Comparison of ENCODE assay signal across 17 cellular contexts in the genomic region with DNA sequence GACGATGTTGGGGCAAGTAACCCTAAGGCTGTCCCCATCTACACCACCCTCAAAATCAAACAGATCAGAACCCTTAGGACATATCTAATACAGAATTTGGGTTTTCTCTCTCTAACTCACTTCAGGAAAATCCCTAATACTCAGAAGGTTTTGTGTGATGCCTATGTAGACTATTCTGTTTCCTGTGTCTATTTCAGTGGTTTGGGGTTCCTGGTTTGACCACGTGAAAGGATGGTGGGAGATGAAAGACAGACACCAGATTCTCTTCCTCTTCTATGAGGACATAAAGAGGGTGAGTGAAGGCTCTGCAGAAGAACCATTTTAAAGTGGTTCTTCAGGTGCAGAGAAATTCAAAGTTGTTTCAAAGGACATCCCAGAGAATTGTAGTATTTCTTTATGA. TPM values are rescaled to one million over a fixed set of nuclear protein-coding genes. Genes with fewer than 3 reads are reported as not detected.
DNase-seq lines count a peak whose midpoint lies in the region; ATAC-seq and TF ChIP-seq lines count a peak whose summit lies in the region.
"Had no signal": no experiment of that assay in that cellular context is flagged by ENCODE, and none has a peak within 500 bp of the region (broad histone marks: within the 10 kb centered on the region; RNA-seq: fewer than 3 reads in every experiment).

No MANE protein-coding gene starts in this region.

- H3K4me1 ChIP-seq in BLaER1 treated with 17β-estradiol and CSF1 and Interleukin-3, amounts not matched to agents 10 nM and 100 nM = peaks cover 0 to 16% (median 8%) of the 10 kb centered on the region in 10 experiments; a peak in 12 of 20 replicates
- H3K4me1 ChIP-seq in osteoblast (ENCODE audit: insufficient read depth, low read length) = no peaks in the 10 kb centered on the region
- H3K4me1 ChIP-seq: spleen, tibial artery had no signal

- H3K27me3 ChIP-seq in BLaER1 treated with 17β-estradiol and CSF1 and Interleukin-3, amounts not matched to agents 10 nM and 100 nM = no peaks in the 10 kb centered on the region
- H3K27me3 ChIP-seq in osteoblast (ENCODE audit: insufficient read depth, low read length) = no peaks in the 10 kb centered on the region
- H3K27me3 ChIP-seq: spleen, tibial artery had no signal

- no peak overlapping the region for H2AFZ ChIP-seq in osteoblast (ENCODE audit: low read length)

- ATAC-seq in GM19025 (IDR thresholded peaks at IDR 0.05; ENCODE audit: low read depth, unreplicated experiment) (peak; percentile 66), HG02588 (IDR thresholded peaks at IDR 0.05; ENCODE audit: unreplicated experiment) (peak; percentile 65), HG03457 (IDR thresholded peaks at IDR 0.05; ENCODE audit: unreplicated experiment) (peak; percentile 48)
- ATAC-seq: activated CD4-positive, alpha-beta T cell treated with anti-CD3 and anti-CD28 coated beads for 36 hours; activated T-cell treated with anti-CD3 and anti-CD28 coated beads, Interleukin-2, amount 50 U/mL, for 72 hours had no signal

- H3K36me3 ChIP-seq in BLaER1 treated with 17β-estradiol and CSF1 and Interleukin-3, amounts not matched to agents 10 nM and 100 nM = no peaks in the 10 kb centered on the region
- H3K36me3 ChIP-seq in osteoblast (ENCODE audit: insufficient read depth, low read length) = no peaks in the 10 kb centered on the region
- H3K36me3 ChIP-seq: spleen, tibial artery had no signal

- H3K27ac ChIP-seq in BLaER1 treated with 17β-estradiol and CSF1 and Interleukin-3, amounts not matched to agents 10 nM and 100 nM = no peak overlapping the region
- no peak overlapping the region for H3K27ac ChIP-seq in osteoblast (ENCODE audit: low read depth, low read length)
- H3K27ac ChIP-seq: spleen, tibial artery had no signal

- no peak overlapping the region for H3K9ac ChIP-seq in BLaER1 treated with 17β-estradiol and CSF1 and Interleukin-3, amounts not matched to agents 10 nM and 100 nM

- DNase-seq in osteoblast (ENCODE audit: insufficient read length, low spot score, missing footprints) (no peak), NCI-H345 (lab: John Stamatoyannopoulos, UW) (no peak), NCI-H1105 treated with DMSO at 0.1 percent for 48 hours (lab: John Stamatoyannopoulos, UW) (no peak), cerebellar cortex (ENCODE audit: low spot score) (no peak)
- DNase-seq: activated CD4-positive, alpha-beta T cell treated with anti-CD3 and anti-CD28 coated beads for 36 hours; activated T-cell treated with anti-CD3 and anti-CD28 coated beads, Interleukin-2, amount 50 U/mL, for 72 hours; anterior cingulate cortex; NCI-H146; NCI-H526 treated with DMSO at 0.1 percent for 48 hours; spleen; tibial artery had no signal

- H3K4me2 ChIP-seq in BLaER1 treated with 17β-estradiol and CSF1 and Interleukin-3, amounts not matched to agents 10 nM and 100 nM = peak overlapping the region in 6 of 11 experiments; percentile 5 to 46 (median 30); a peak in 8 of 22 replicates
- H3K4me2 ChIP-seq in osteoblast (ENCODE audit: insufficient read depth, low read length) = no peak overlapping the region

- no peak for TF ChIP-seq CTCF in osteoblast (IDR thresholded peaks at IDR 0.05; ENCODE audit: extremely low read depth, low read depth, low read length)

- H3K79me2 ChIP-seq in osteoblast (ENCODE audit: insufficient read depth, low read length) = no peaks in the 10 kb centered on the region

- H3K9me3 ChIP-seq in BLaER1 treated with 17β-estradiol and CSF1 and Interleukin-3, amounts not matched to agents 10 nM and 100 nM (replicated peaks in 1 of 11) = no peaks in the 10 kb centered on the region
- H3K9me3 ChIP-seq in osteoblast (ENCODE audit: low read depth, low read length) = no peaks in the 10 kb centered on the region
- H3K9me3 ChIP-seq: spleen, tibial artery had no signal

- H3K4me3 ChIP-seq in BLaER1 treated with 17β-estradiol and CSF1 and Interleukin-3, amounts not matched to agents 10 nM and 100 nM = no peak overlapping the region
- H3K4me3 ChIP-seq in osteoblast (ENCODE audit: insufficient read depth, low read length) = no peak overlapping the region
- H3K4me3 ChIP-seq: lung, spleen, tibial artery had no signal

- H4K20me1 ChIP-seq in BLaER1 treated with 17β-estradiol and CSF1 and Interleukin-3, amounts not matched to agents 10 nM and 100 nM = no peaks in the 10 kb centered on the region
- no peaks in the 10 kb centered on the region for H4K20me1 ChIP-seq in osteoblast (ENCODE audit: insufficient read depth, low read length)

RNA-seq across cellular contexts. Expression of a gene that starts 16.3 kb away (rescaled TPM):
- 0.36 and 1.2 TPM in 2 replicates for total RNA-seq in osteoblast
- total RNA-seq: activated CD4-positive, alpha-beta T cell treated with anti-CD3 and anti-CD28 coated beads for 36 hours; activated T-cell treated with anti-CD3 and anti-CD28 coated beads, Interleukin-2, amount 50 U/mL, for 72 hours; RPMI7951 had no signal
